In genomic region chr1:15053091-15053657, GRCh38 we compare ENCODE assay signal across 29 cellular contexts.
"Had no signal": no experiment of that assay in that cellular context is flagged by ENCODE, and none has a peak within 500 bp of the region (broad histone marks: within the 10 kb centered on the region; RNA-seq: fewer than 3 reads in every experiment).

No MANE protein-coding gene starts in this region.

- H3K9me3 ChIP-seq: adrenal gland, ascending aorta, gastroesophageal sphincter, left lung, right lobe of liver, tibial nerve had no signal

- H3K4me3 Mint-ChIP-seq: activated naive CD4-positive, alpha-beta T cell treated with anti-CD3 and anti-CD28 coated beads for 36 hours; activated naive CD8-positive, alpha-beta T cell treated with anti-CD3 and anti-CD28 coated beads for 36 hours; activated T-helper 1 cell treated with anti-CD3 and anti-CD28 coated beads, Interleukin-12 subunit alpha, Interleukin-12 subunit beta, Interleukin-2, Interleukin-4 antibody, amounts not matched to agents 30 ng/mL and 10 ng/mL and 1 ng/mL, durations not matched to agents 14 hours and 24 hours and 36 hours; brain; effector memory CD8-positive, alpha-beta T cell; natural killer cell treated with Interleukin-12 subunit alpha and Interleukin-12 subunit beta and Interleukin-15 and Interleukin-18, amount 100 ng/mL, for 72 hours; T-helper 1 cell treated with Interleukin-12 subunit alpha and Interleukin-12 subunit beta and Interleukin-4 antibody, amounts not matched to agents 30 μg/mL and 1 μg/mL, for 36 hours had no signal

- H3K27ac Mint-ChIP-seq: activated naive CD4-positive, alpha-beta T cell treated with anti-CD3 and anti-CD28 coated beads for 36 hours; activated naive CD8-positive, alpha-beta T cell treated with anti-CD3 and anti-CD28 coated beads for 36 hours; activated T-helper 1 cell treated with anti-CD3 and anti-CD28 coated beads, Interleukin-12 subunit alpha, Interleukin-12 subunit beta, Interleukin-2, Interleukin-4 antibody, amounts not matched to agents 30 ng/mL and 10 ng/mL and 1 ng/mL, durations not matched to agents 14 hours and 24 hours and 36 hours; effector memory CD8-positive, alpha-beta T cell; natural killer cell treated with Interleukin-12 subunit alpha and Interleukin-12 subunit beta and Interleukin-15 and Interleukin-18, amount 100 ng/mL, for 72 hours; T-helper 1 cell treated with Interleukin-12 subunit alpha and Interleukin-12 subunit beta and Interleukin-4 antibody, amounts not matched to agents 30 μg/mL and 1 μg/mL, for 36 hours had no signal

- H3K36me3 ChIP-seq: right lobe of liver had no signal

- H3K9me3 Mint-ChIP-seq: activated naive CD4-positive, alpha-beta T cell treated with anti-CD3 and anti-CD28 coated beads for 36 hours; activated naive CD8-positive, alpha-beta T cell treated with anti-CD3 and anti-CD28 coated beads for 36 hours; activated T-helper 1 cell treated with anti-CD3 and anti-CD28 coated beads, Interleukin-12 subunit alpha, Interleukin-12 subunit beta, Interleukin-2, Interleukin-4 antibody, amounts not matched to agents 30 ng/mL and 10 ng/mL and 1 ng/mL, durations not matched to agents 14 hours and 24 hours and 36 hours; brain; natural killer cell treated with Interleukin-12 subunit alpha and Interleukin-12 subunit beta and Interleukin-15 and Interleukin-18, amount 100 ng/mL, for 72 hours; T-helper 1 cell treated with Interleukin-12 subunit alpha and Interleukin-12 subunit beta and Interleukin-4 antibody, amounts not matched to agents 30 μg/mL and 1 μg/mL, for 36 hours had no signal

- ATAC-seq: activated CD4-positive, CD25-positive, alpha-beta regulatory T cell treated with anti-CD3 and anti-CD28 coated beads, Interleukin-2, amount 50 U/mL, for 24 hours; effector memory CD8-positive, alpha-beta T cell; gastroesophageal sphincter; left lung; natural killer cell treated with Interleukin-12 subunit alpha and Interleukin-12 subunit beta and Interleukin-15 and Interleukin-18, amount 100 ng/mL, for 72 hours; right lobe of liver had no signal

- H3K36me3 Mint-ChIP-seq: activated naive CD8-positive, alpha-beta T cell treated with anti-CD3 and anti-CD28 coated beads for 36 hours; natural killer cell treated with Interleukin-12 subunit alpha and Interleukin-12 subunit beta and Interleukin-15 and Interleukin-18, amount 100 ng/mL, for 72 hours had no signal

- H3K27me3 Mint-ChIP-seq: activated naive CD8-positive, alpha-beta T cell treated with anti-CD3 and anti-CD28 coated beads for 36 hours; brain had no signal

- H3K4me1 Mint-ChIP-seq: activated naive CD8-positive, alpha-beta T cell treated with anti-CD3 and anti-CD28 coated beads for 36 hours had no signal

- H3K4me1 ChIP-seq: ascending aorta, gastroesophageal sphincter, left lung, right lobe of liver, tibial nerve had no signal

- DNase-seq: activated CD4-positive, alpha-beta T cell treated with anti-CD3 and anti-CD28 coated beads for 48 hours; activated CD4-positive, alpha-beta T cell treated with anti-CD3 and anti-CD28 coated beads, Interleukin-2, amount 50 U/mL, for 48 hours; activated CD8-positive, alpha-beta memory T cell treated with anti-CD3 and anti-CD28 coated beads, Interleukin-2, amount 50 U/mL, for 4 hours; activated effector memory CD4-positive, alpha-beta T cell treated with anti-CD3 and anti-CD28 coated beads, Interleukin-2, amount 50 U/mL, for 16 hours; activated naive CD4-positive, alpha-beta T cell treated with anti-CD3 and anti-CD28 coated beads for 36 hours; activated naive CD8-positive, alpha-beta T cell treated with anti-CD3 and anti-CD28 coated beads for 36 hours; activated T-cell treated with anti-CD3 and anti-CD28 coated beads, Interleukin-2, amount 50 U/mL, for 1 hour; adrenal gland; caudate nucleus; cortex of kidney; effector memory CD8-positive, alpha-beta T cell; erythroblast; kidney glomerular epithelial cell; mesendoderm; right lobe of liver; stimulated activated CD4-positive, alpha-beta T cell treated with anti-CD3 and anti-CD28 coated beads, Interleukin-2, amount 100 ng/mL, for 48 hours; stimulated activated naive CD4-positive, alpha-beta T cell treated with Interleukin-2 at 50 U/mL for 16 hours; T-helper 9 cell had no signal

- H3K27me3 ChIP-seq: adrenal gland, ascending aorta, gastroesophageal sphincter, hepatocyte, left lung, right lobe of liver, tibial nerve had no signal

- H3K4me3 ChIP-seq: adrenal gland, ascending aorta, gastroesophageal sphincter, hepatocyte, left lung, lung, right lobe of liver, tibial nerve had no signal
